ENCODE assay signal across 8 cellular contexts in the genomic region with DNA sequence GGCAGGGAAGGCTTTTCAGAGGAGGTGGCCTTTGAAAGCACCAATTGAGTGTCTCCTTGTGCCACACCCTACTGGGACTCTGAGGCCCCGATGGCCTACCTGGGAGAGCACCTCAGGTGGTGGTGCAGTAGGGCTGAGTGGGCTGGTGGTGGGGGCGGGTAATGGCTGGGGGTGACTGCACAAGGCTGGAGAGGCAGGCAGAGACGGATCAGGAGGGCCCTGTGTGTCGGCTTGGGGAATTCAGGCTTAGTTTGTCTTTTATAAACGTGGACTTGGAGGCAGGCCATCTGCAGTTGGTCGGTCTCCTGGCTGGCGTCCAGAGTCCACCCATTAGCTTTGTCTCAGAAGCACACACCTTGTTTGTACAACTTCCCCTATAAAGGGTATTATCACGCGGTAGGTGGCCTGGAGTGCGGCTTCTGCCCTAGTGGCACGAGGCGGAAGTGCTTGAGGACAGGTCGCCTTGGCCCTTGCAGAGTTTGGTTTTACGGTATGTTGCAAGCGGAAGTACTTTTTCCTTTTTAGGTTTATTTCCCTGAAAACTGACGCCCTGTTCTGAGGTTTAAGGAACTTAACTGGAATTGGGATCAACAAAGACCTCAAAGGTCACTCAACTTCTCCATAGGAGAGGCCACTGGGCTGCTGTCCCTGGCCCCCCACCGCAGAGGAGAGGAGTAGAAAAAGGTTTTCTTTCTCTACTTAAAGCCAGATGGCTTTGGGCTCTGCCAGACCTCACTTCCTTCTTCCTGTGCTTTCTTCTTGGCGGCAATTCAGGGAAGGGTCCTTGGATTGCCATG. TPM values are rescaled to one million over a fixed set of nuclear protein-coding genes. Genes with fewer than 3 reads are reported as not detected.
DNase-seq lines count a peak whose midpoint lies in the region; ATAC-seq lines count a peak whose summit lies in the region.

No MANE protein-coding gene starts in this region.

- ATAC-seq in HG03159 (IDR thresholded peaks at IDR 0.05; ENCODE audit: unreplicated experiment): peak; percentile 70

- CTCF ChIA-PET in activated naive CD4-positive, alpha-beta T cell treated with anti-CD3 and anti-CD28 coated beads, Interleukin-2, amount 10 ng/mL, durations not matched to agents 7 days and 5 days (lab: Charles Lee): interaction anchor here (0.8 to 2.8 kb wide), 7 partner anchors 9 to 153 kb away, joined by 3 to 15 read pairs (median 5); no protein-coding TSS in a partner anchor

- no peaks in the 10 kb centered on the region for H3K9me3 Mint-ChIP-seq in activated naive CD4-positive, alpha-beta T cell treated with anti-CD3 and anti-CD28 coated beads, Interleukin-2, amount 10 ng/mL, durations not matched to agents 7 days and 5 days

- peaks cover 8% of the 10 kb centered on the region for H3K36me3 Mint-ChIP-seq in activated naive CD4-positive, alpha-beta T cell treated with anti-CD3 and anti-CD28 coated beads, Interleukin-2, amount 10 ng/mL, durations not matched to agents 7 days and 5 days

- peak overlapping the region; percentile 40 for H3K4me3 Mint-ChIP-seq in activated naive CD4-positive, alpha-beta T cell treated with anti-CD3 and anti-CD28 coated beads, Interleukin-2, amount 10 ng/mL, durations not matched to agents 7 days and 5 days

- H3K27ac Mint-ChIP-seq in activated naive CD4-positive, alpha-beta T cell treated with anti-CD3 and anti-CD28 coated beads, Interleukin-2, amount 10 ng/mL, durations not matched to agents 7 days and 5 days: peak overlapping the region; percentile 90

- DNase-seq in activated gamma-delta T cell treated with Interleukin-2 at 50 U/mL for 16 hours (peak; percentile 24), activated gamma-delta T cell (lab: John Stamatoyannopoulos, UW) (no peak), NCI-H510A treated with DMSO at 0.1 percent for 48 hours (lab: John Stamatoyannopoulos, UW) (peak; percentile 87), cardiac septum (ENCODE audit: low spot score) (peak; percentile 93), renal cortical epithelial cell (ENCODE audit: low read depth) (peak; percentile 87), NCI-H1694 (lab: John Stamatoyannopoulos, UW) (no peak)
- peak; percentile 59 for DNase-seq in activated naive CD4-positive, alpha-beta T cell treated with anti-CD3 and anti-CD28 coated beads, Interleukin-2, amount 10 ng/mL, durations not matched to agents 7 days and 5 days

- intact Hi-C loops in cardiac septum (cut with DNase I): loop anchor here (1.0 kb wide), 1 partner anchor 26 kb away; no protein-coding TSS in a partner anchor

- H3K4me1 Mint-ChIP-seq in activated naive CD4-positive, alpha-beta T cell treated with anti-CD3 and anti-CD28 coated beads, Interleukin-2, amount 10 ng/mL, durations not matched to agents 7 days and 5 days: peaks cover 73% of the 10 kb centered on the region

- no peaks in the 10 kb centered on the region for H3K27me3 Mint-ChIP-seq in activated naive CD4-positive, alpha-beta T cell treated with anti-CD3 and anti-CD28 coated beads, Interleukin-2, amount 10 ng/mL, durations not matched to agents 7 days and 5 days

RNA-seq across cellular contexts. Expression of a gene that starts 8.0 kb away (rescaled TPM):
- 30.8 TPM for total RNA-seq in cardiac septum
- 50.7 and 94.0 TPM in 2 replicates for total RNA-seq in renal cortical epithelial cell

Comparison
In these comparisons a context has a peak if more than half of its experiments do, and no peak if none do; other contexts are left out.
1. DNase-seq: peak in activated gamma-delta T cell treated with Interleukin-2 at 50 U/mL for 16 hours (single experiment), NCI-H510A treated with DMSO at 0.1 percent for 48 hours (single experiment), activated naive CD4-positive, alpha-beta T cell treated with anti-CD3 and anti-CD28 coated beads, Interleukin-2, amount 10 ng/mL, durations not matched to agents 7 days and 5 days (single experiment), cardiac septum (single experiment) and renal cortical epithelial cell (single experiment); none in activated gamma-delta T cell (single experiment) and NCI-H1694 (single experiment).